Comparison of ENCODE assay signal across 16 cellular contexts in genomic region chr14:73795466-73795865, GRCh38. TPM values are rescaled to one million over a fixed set of nuclear protein-coding genes. Genes with fewer than 3 reads are reported as not detected.
DNase-seq lines count a peak whose midpoint lies in the region; ATAC-seq and TF ChIP-seq lines count a peak whose summit lies in the region.
"Had no signal": no experiment of that assay in that cellular context is flagged by ENCODE, and none has a peak within 500 bp of the region (broad histone marks: within the 10 kb centered on the region; RNA-seq: fewer than 3 reads in every experiment).

No MANE protein-coding gene starts in this region.

- POLR2A ChIA-PET in Panc1 (lab: Charles Lee): no interaction called here

- peak overlapping the region; percentile 34; the same call in 1 of the 2 replicates for H3K27ac ChIP-seq in Panc1 (ENCODE audit: low read length)
- peak overlapping the region; percentile 65 to 90 (median 81) for H3K27ac ChIP-seq in esophagus squamous epithelium
- H3K27ac ChIP-seq in parathyroid adenoma: peak overlapping the region; percentile 91
- H3K27ac ChIP-seq in transverse colon: peak overlapping the region; percentile 78 to 99 (median 94)
- H3K27ac ChIP-seq: BLaER1, cardiac muscle cell had no signal

- no TSS peak for BruUV-seq in Panc1 (replicated peaks; lab: Mats Ljungman, UMichigan)

- WGBS in esophagus squamous epithelium, 2 donors: 91 to 92% methylated on average over 3 of the region's 3 CpGs
- 81 to 94% methylated on average over 2 to 3 of the region's 3 CpGs for WGBS in transverse colon (ENCODE audit: low coverage in 1 of 2), 2 donors

- no peaks in the 10 kb centered on the region for H3K27me3 ChIP-seq in Panc1 (ENCODE audit: control insufficient read depth, insufficient read depth, low read length)
- H3K27me3 ChIP-seq in esophagus squamous epithelium: no peaks in the 10 kb centered on the region
- no peaks in the 10 kb centered on the region for H3K27me3 ChIP-seq in parathyroid adenoma (ENCODE audit: control insufficient read depth, insufficient read depth, low read length)
- no peaks in the 10 kb centered on the region for H3K27me3 ChIP-seq in transverse colon
- H3K27me3 ChIP-seq: BLaER1, cardiac muscle cell had no signal

- H3K36me3 ChIP-seq in Panc1 (ENCODE audit: control insufficient read depth, insufficient read depth, low read length) (no peaks in the 10 kb centered on the region), esophagus squamous epithelium (no peaks in the 10 kb centered on the region), parathyroid adenoma (ENCODE audit: control insufficient read depth, insufficient read depth, low read length) (no peaks in the 10 kb centered on the region), transverse colon (no peaks in the 10 kb centered on the region)
- H3K36me3 ChIP-seq: BLaER1, cardiac muscle cell had no signal

- no peak overlapping the region for H3K9ac ChIP-seq in parathyroid adenoma
- H3K9ac ChIP-seq: BLaER1 had no signal

- H3K4me1 ChIP-seq in Panc1 (ENCODE audit: control insufficient read depth, insufficient read depth, low read length) (peaks cover 8% of the 10 kb centered on the region; the same call in 1 of the 2 replicates), esophagus squamous epithelium (peaks cover 17 to 61% (median 27%) of the 10 kb centered on the region in 3 donors), parathyroid adenoma (peaks cover 42% of the 10 kb centered on the region), transverse colon (peaks cover 20 to 63% (median 43%) of the 10 kb centered on the region in 4 donors)

- TF ChIP-seq CTCF in Panc1 (IDR thresholded peaks at IDR 0.05) (no peak), esophagus squamous epithelium (IDR thresholded peaks at IDR 0.05) (no peak), parathyroid adenoma (IDR thresholded peaks at IDR 0.05) (no peak), transverse colon (IDR thresholded peaks at IDR 0.05) (no peak)

- H3K9me3 ChIP-seq in Panc1 (ENCODE audit: control insufficient read depth, insufficient read depth, low read depth, low read length) (no peaks in the 10 kb centered on the region), esophagus squamous epithelium (no peaks in the 10 kb centered on the region), parathyroid adenoma (ENCODE audit: control insufficient read depth, low read length) (no peaks in the 10 kb centered on the region), transverse colon (no peaks in the 10 kb centered on the region)
- H3K9me3 ChIP-seq: BLaER1 had no signal

- in situ Hi-C loops in Panc1 (cut with HindIII; ENCODE audit: low pct_unique_long_range_greater_than_20kb, low sequenced_read_pairs): no loop called here
- in situ Hi-C loops in transverse colon (cut with MboI; ENCODE audit: low pct_ligation_motif_present in 1 of 4, low pct_unique_long_range_greater_than_20kb in 1 of 4, low sequenced_read_pairs in 3 of 4): no loop called here

- DNase-seq in Panc1 (ENCODE audit: low read depth, low spot score) (no peak), esophagus squamous epithelium (lab: John Stamatoyannopoulos, UW) (no peak), transverse colon (no peak), NCI-H2196 (lab: John Stamatoyannopoulos, UW; ENCODE audit: unreplicated experiment) (no peak), DMS53 treated with DMSO at 0.1 percent for 48 hours (lab: John Stamatoyannopoulos, UW; ENCODE audit: unreplicated experiment) (no peak), T-helper 9 cell (no peak)
- DNase-seq: activated CD8-positive, alpha-beta memory T cell treated with anti-CD3 and anti-CD28 coated beads, Interleukin-2, amount 10 ng/mL, durations not matched to agents 7 days and 5 days; activated naive CD4-positive, alpha-beta T cell treated with Interleukin-2 at 50 U/mL for 16 hours; NCI-H2081 treated with DMSO at 0.1 percent for 48 hours had no signal

- CTCF ChIA-PET in Panc1 (lab: Charles Lee): no interaction called here

- TF ChIP-seq POLR2A in esophagus squamous epithelium (IDR thresholded peaks at IDR 0.05) (no peak), transverse colon (IDR thresholded peaks at IDR 0.05) (no peak)

- ATAC-seq in Panc1 (no peak), GM18870 (IDR thresholded peaks at IDR 0.05; ENCODE audit: unreplicated experiment) (no peak)
- ATAC-seq: activated CD8-positive, alpha-beta memory T cell treated with anti-CD3 and anti-CD28 coated beads, Interleukin-2, amount 10 ng/mL, durations not matched to agents 7 days and 5 days; GM12878; SK-N-SH treated with all-trans-retinoic acid at 6 μM for 48 hours; WTC11 had no signal

- H2AFZ ChIP-seq in parathyroid adenoma: peak overlapping the region; percentile 64

- intact Hi-C loops in Panc1 (cut with micrococcal nuclease; ENCODE audit: unreplicated experiment): no loop called here
- intact Hi-C loops in esophagus squamous epithelium (cut with DNase I): no loop called here
- intact Hi-C loops in transverse colon (cut with DNase I; ENCODE audit: low total_unique reads): no loop called here

- no peak overlapping the region for H3K4me2 ChIP-seq in parathyroid adenoma (ENCODE audit: low read length)
- H3K4me2 ChIP-seq: BLaER1 had no signal

- no peak for TF ChIP-seq EP300 in transverse colon (IDR thresholded peaks at IDR 0.05; ENCODE audit: low read depth)

- no peaks in the 10 kb centered on the region for H3K79me2 ChIP-seq in parathyroid adenoma

- H3K4me3 ChIP-seq in Panc1 (ENCODE audit: low read depth in 2 of 2, low read length in 2 of 2) (no peak overlapping the region), esophagus squamous epithelium (no peak overlapping the region), parathyroid adenoma (ENCODE audit: low read depth, low read length) (no peak overlapping the region), transverse colon (no peak overlapping the region)
- H3K4me3 ChIP-seq: BLaER1, cardiac muscle cell, GM12878 had no signal

RNA-seq across cellular contexts. Expression of gene PTGR2, which starts 56.2 kb away (rescaled TPM):
- total RNA-seq in Panc1 (2021; ENCODE audit: unreplicated experiment) (17.1 TPM), esophagus squamous epithelium (10 to 100 TPM in 1 of 4 donors, 1 to 10 TPM in 3; 1.8 to 10.7 (median 6.2) TPM), transverse colon (10 to 100 TPM in 2 of 4 donors, 1 to 10 TPM in 2; 1.8 to 15.8 (median 10.8) TPM)
- 8.1 TPM for polyA plus RNA-seq in Panc1 (2012; ENCODE audit: insufficient read length)

Comparison
In these comparisons a context has a peak if more than half of its experiments do, and no peak if none do; other contexts are left out.
1. H3K27ac ChIP-seq: peak in every context shown above with its lines; median percentile 94 in transverse colon; 91 in parathyroid adenoma; 81 in esophagus squamous epithelium; 34 in Panc1.